24 cellular contexts compared by ENCODE assay signal in the genomic region with DNA sequence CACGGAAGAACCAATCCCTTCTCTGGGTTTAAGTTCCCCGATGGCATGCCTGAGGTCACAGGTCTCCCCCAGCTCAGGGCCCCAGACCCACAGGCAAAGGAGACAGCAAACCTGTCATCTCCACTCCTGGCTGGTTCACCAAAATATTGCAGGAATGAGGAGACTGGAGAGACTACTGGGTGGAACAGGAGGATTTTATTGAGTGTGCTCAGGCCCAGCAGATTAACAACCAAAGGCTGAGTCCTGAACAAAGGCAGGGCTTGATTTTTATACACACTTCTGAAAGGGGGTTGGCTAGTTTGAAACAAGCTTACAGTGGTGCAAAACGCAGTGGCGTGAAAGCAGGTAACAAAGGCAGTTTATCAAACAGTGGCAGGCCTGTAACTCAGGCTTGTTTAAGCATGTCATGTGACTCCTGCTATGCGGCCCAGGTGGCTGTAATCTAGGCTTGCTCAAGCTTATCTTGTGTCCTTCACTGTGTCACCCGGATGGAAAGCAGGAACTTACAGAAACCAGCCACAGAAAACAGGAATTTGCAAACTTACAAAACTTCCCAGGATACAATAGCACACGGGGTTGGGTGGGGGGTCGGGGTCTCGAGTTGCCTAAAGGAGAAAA. TPM values are rescaled to one million over a fixed set of nuclear protein-coding genes. Genes with fewer than 3 reads are reported as not detected.
DNase-seq lines count a peak whose midpoint lies in the region; FAIRE-seq and TF ChIP-seq lines count a peak whose summit lies in the region.
"Had no signal": no experiment of that assay in that cellular context is flagged by ENCODE, and none has a peak within 500 bp of the region (broad histone marks: within the 10 kb centered on the region; RNA-seq: fewer than 3 reads in every experiment).

No MANE protein-coding gene starts in this region.

- H4K91ac ChIP-seq in H1 (replicated peaks; ENCODE audit: insufficient read length, low read length): peak overlapping the region; percentile 5

- TF ChIP-seq EP300 in H1 (IDR thresholded peaks at IDR 0.05; ENCODE audit: borderline replicate concordance in 1 of 2, low read depth in 2 of 2, low read length in 2 of 2): peak in 1 of 2 experiments; percentile 76; a peak in 1 of 3 replicates

- H3K4me1 ChIP-seq in H1 (replicated peaks in 1 of 4; ENCODE audit: control insufficient read depth in 3 of 4, insufficient read depth in 4 of 4, low read length in 3 of 4): peaks cover 0 to 11% (median 6%) of the 10 kb centered on the region in 4 experiments; a peak in 4 of 7 replicates
- no peaks in the 10 kb centered on the region for H3K4me1 ChIP-seq in neural progenitor cell
- no peaks in the 10 kb centered on the region for H3K4me1 ChIP-seq in vagina

- peaks cover 4% of the 10 kb centered on the region for H3K27me3 Mint-ChIP-seq in neural progenitor cell (ENCODE audit: insufficient read depth, low read depth)
- H3K27me3 Mint-ChIP-seq: activated naive CD8-positive, alpha-beta T cell; brain; memory B cell; progenitor cell of endocrine pancreas had no signal

- no peaks in the 10 kb centered on the region for H3K79me1 ChIP-seq in H1 (ENCODE audit: low read depth, low read length)

- WGBS in H1 (ENCODE audit: extremely low coverage in 1 of 2, insufficient coverage in 1 of 2, insufficient read length in 1 of 2, insufficient replicate concordance in 2 of 2, low coverage in 1 of 2, low lambda C conversion rate in 2 of 2, missing lambda C conversion rate in 1 of 2), 2 experiments: 93% methylated on average over 9 of the region's 9 CpGs; no CpG with 5 or more reads in 1 of the 2 experiments

- H3K36me3 ChIP-seq in H1 (ENCODE audit: control insufficient read depth in 2 of 4, insufficient read depth in 4 of 4, low read length in 3 of 4): peaks cover 0 to 18% (median 0%) of the 10 kb centered on the region in 4 experiments; a peak in 3 of 8 replicates
- H3K36me3 ChIP-seq in neural progenitor cell: no peaks in the 10 kb centered on the region
- H3K36me3 ChIP-seq in vagina: no peaks in the 10 kb centered on the region
- H3K36me3 ChIP-seq: tibial artery, WERI-Rb-1 had no signal

- H3K27me3 ChIP-seq in H1 (replicated peaks in 1 of 4; ENCODE audit: control insufficient read depth in 3 of 4, extremely low read depth in 1 of 4, insufficient read depth in 3 of 4, low read length in 3 of 4) (no peaks in the 10 kb centered on the region), neural progenitor cell (no peaks in the 10 kb centered on the region), vagina (no peaks in the 10 kb centered on the region)
- H3K27me3 ChIP-seq: tibial artery had no signal

- CTCF ChIA-PET in H1 (lab: Charles Lee; ENCODE audit: partially characterized antibody): interaction anchor here (0.8 to 1.1 kb wide), 2 partner anchors 10 to 13 kb away, joined by 3 read pairs; no protein-coding TSS in a partner anchor

- H3K4me2 ChIP-seq in H1 (ENCODE audit: insufficient read depth in 1 of 2, low read depth in 2 of 2, low read length in 2 of 2) (no peak overlapping the region), neural progenitor cell (no peak overlapping the region)
- H3K4me2 ChIP-seq: smooth muscle cell had no signal

- H3K79me2 ChIP-seq in H1 (ENCODE audit: control insufficient read depth in 1 of 2, insufficient read depth in 2 of 2, low read length in 2 of 2): no peaks in the 10 kb centered on the region
- H3K79me2 ChIP-seq in neural progenitor cell (ENCODE audit: low read depth): no peaks in the 10 kb centered on the region

- no peak overlapping the region for H3K4ac ChIP-seq in H1 (replicated peaks; ENCODE audit: insufficient read length, low read depth, low read length)

- H3K9me3 ChIP-seq in H1 (ENCODE audit: insufficient read depth in 2 of 2, low read depth in 1 of 2, low read length in 1 of 2) (peaks cover 44 to 57% of the 10 kb centered on the region in 2 experiments), neural progenitor cell (ENCODE audit: low read depth) (peaks cover 17% of the 10 kb centered on the region), vagina (peaks cover 17% of the 10 kb centered on the region)

- no peaks in the 10 kb centered on the region for H3K23me2 ChIP-seq in H1 (ENCODE audit: low read depth, low read length)

- intact Hi-C loops in vagina (cut with DNase I): no loop called here

- H2AK5ac ChIP-seq in H1 (ENCODE audit: low read depth, low read length): no peak overlapping the region

- H3K18ac ChIP-seq in H1 (ENCODE audit: extremely low read depth, low read length): no peak overlapping the region

- H2BK120ac ChIP-seq in H1 (replicated peaks; ENCODE audit: low read depth, low read length): no peak overlapping the region

- no peak overlapping the region for H4K8ac ChIP-seq in H1 (ENCODE audit: extremely low read depth, insufficient read depth, low read length)

- TF ChIP-seq RAD21 in H1 (IDR thresholded peaks at IDR 0.05 in 1 of 2, conservative IDR thresholded peaks at IDR 0.05 in 1 of 2; ENCODE audit: low read depth in 2 of 2, low read length in 2 of 2): no peak

- H3K4me3 Mint-ChIP-seq in neural progenitor cell: no peak overlapping the region
- H3K4me3 Mint-ChIP-seq: activated naive CD8-positive, alpha-beta T cell; activated T-cell treated with anti-CD3 and anti-CD28 coated beads, Interleukin-2, amount 50 U/mL, for 72 hours; brain; memory B cell; natural killer cell treated with Interleukin-12 subunit alpha and Interleukin-12 subunit beta and Interleukin-15 and Interleukin-18, amount 100 ng/mL, for 72 hours; T-helper 1 cell treated with Interleukin-12 subunit alpha and Interleukin-12 subunit beta and Interleukin-4 antibody, amounts not matched to agents 30 μg/mL and 1 μg/mL, for 36 hours had no signal

- H4K20me1 ChIP-seq in H1 (replicated peaks in 1 of 2; ENCODE audit: control insufficient read depth in 1 of 2, insufficient read depth in 2 of 2, low read length in 2 of 2): no peaks in the 10 kb centered on the region
- H4K20me1 ChIP-seq in neural progenitor cell (ENCODE audit: low read depth): no peaks in the 10 kb centered on the region

- H3K9ac ChIP-seq in H1 (replicated peaks in 1 of 4; ENCODE audit: extremely low read depth in 1 of 4, low read depth in 3 of 4, low read length in 3 of 4) (no peak overlapping the region), neural progenitor cell (no peak overlapping the region)

- H3K27ac Mint-ChIP-seq in neural progenitor cell: no peak overlapping the region
- H3K27ac Mint-ChIP-seq: activated naive CD8-positive, alpha-beta T cell; activated T-cell treated with anti-CD3 and anti-CD28 coated beads, Interleukin-2, amount 50 U/mL, for 72 hours; brain; memory B cell; T-helper 1 cell treated with Interleukin-12 subunit alpha and Interleukin-12 subunit beta and Interleukin-4 antibody, amounts not matched to agents 30 μg/mL and 1 μg/mL, for 36 hours had no signal

- no peak overlapping the region for H2BK15ac ChIP-seq in H1 (ENCODE audit: low read length)

- no peaks in the 10 kb centered on the region for H3K4me1 Mint-ChIP-seq in neural progenitor cell
- H3K4me1 Mint-ChIP-seq: brain, memory B cell had no signal

- H3K23ac ChIP-seq in H1 (ENCODE audit: insufficient read length): no peak overlapping the region

- no peak overlapping the region for H2BK5ac ChIP-seq in H1 (ENCODE audit: low read depth, low read length)

- POLR2A ChIA-PET in H1 (lab: Charles Lee; ENCODE audit: partially characterized antibody): no interaction called here

- H2BK12ac ChIP-seq in H1 (ENCODE audit: low read depth, low read length): 0 out of 2 replicates have a peak overlapping the region, but pooled peaks have one; percentile 21

- FAIRE-seq in H1 (lab: Jason Lieb, UNC) (no peak), D721Med (lab: Jason Lieb, UNC) (no peak)

- TF ChIP-seq CTCF in H1 (IDR thresholded peaks at IDR 0.05; ENCODE audit: control extremely low read depth in 1 of 3, insufficient read depth in 1 of 3, low read depth in 1 of 3, low read length in 3 of 3): no peak
- no peak for TF ChIP-seq CTCF in neural progenitor cell (IDR thresholded peaks at IDR 0.05)
- no peak for TF ChIP-seq CTCF in D721Med (IDR thresholded peaks at IDR 0.05; ENCODE audit: insufficient read depth, missing control alignments)
- no peak for TF ChIP-seq CTCF in vagina (IDR thresholded peaks at IDR 0.05)

- H3K56ac ChIP-seq in H1 (replicated peaks; ENCODE audit: insufficient read length, low read depth, low read length): no peak overlapping the region

- peak overlapping the region in 1 of 4 experiments; percentile 41; a peak in 2 of 8 replicates for H3K4me3 ChIP-seq in H1 (ENCODE audit: extremely low read depth in 1 of 4, insufficient read depth in 2 of 4, low read depth in 3 of 4, low read length in 4 of 4)
- H3K4me3 ChIP-seq in neural progenitor cell: no peak overlapping the region
- H3K4me3 ChIP-seq in vagina: no peak overlapping the region
- H3K4me3 ChIP-seq: dorsolateral prefrontal cortex, smooth muscle cell, tibial artery had no signal

- H3K14ac ChIP-seq in H1 (ENCODE audit: insufficient read length): no peak overlapping the region

- no peak overlapping the region for H4K5ac ChIP-seq in H1 (ENCODE audit: insufficient read length, low read depth, low read length)

- DNase-seq in DMS 273 (lab: John Stamatoyannopoulos, UW; ENCODE audit: unreplicated experiment) (peak; percentile 36), DMS 273 treated with DMSO at 0.1 percent for 48 hours (lab: John Stamatoyannopoulos, UW) (no peak), LHCN-M2 (ENCODE audit: low read depth) (peak; percentile 47), H1 (ENCODE audit: low read depth in 1 of 2, low spot score in 2 of 2) (peak in 1 of 2 experiments; percentile 46), neural progenitor cell (ENCODE audit: low spot score) (peak; percentile 3), D721Med (ENCODE audit: insufficient read length, low spot score) (no peak), vagina (ENCODE audit: extremely low spot score in 2 of 2) (no peak), activated gamma-delta T cell treated with Interleukin-2 at 50 U/mL for 16 hours (no peak)
- DNase-seq: activated CD4-positive, alpha-beta T cell treated with anti-CD3 and anti-CD28 coated beads, Interleukin-2, amount 50 U/mL, for 48 hours; activated T-cell treated with anti-CD3 and anti-CD28 coated beads, Interleukin-2, amount 50 U/mL, for 72 hours; dorsolateral prefrontal cortex; head of caudate nucleus; KG1; NK-92 treated with Interleukin-12 subunit alpha and Interleukin-12 subunit beta, amount 100 ng/mL, for 24 hours; tibial artery; WERI-Rb-1 had no signal

- H2AFZ ChIP-seq in H1 (ENCODE audit: low read length): no peak overlapping the region
- H2AFZ ChIP-seq in neural progenitor cell (replicated peaks): no peak overlapping the region

- H3K27ac ChIP-seq in H1 (ENCODE audit: low read depth, low read length): no peak overlapping the region
- H3K27ac ChIP-seq in neural progenitor cell: no peak overlapping the region
- H3K27ac ChIP-seq in vagina: no peak overlapping the region
- H3K27ac ChIP-seq: 22Rv1, dorsolateral prefrontal cortex, tibial artery, WERI-Rb-1 had no signal

- H2BK20ac ChIP-seq in H1 (ENCODE audit: low read length): peak overlapping the region; percentile 67; the same call in 1 of the 2 replicates

- peaks cover 45% of the 10 kb centered on the region for H3K9me3 Mint-ChIP-seq in neural progenitor cell

- TF ChIP-seq POLR2A in H1 (IDR thresholded peaks at IDR 0.05; ENCODE audit: control extremely low read depth in 1 of 2, low read depth in 2 of 2, low read length in 2 of 2): no peak
- TF ChIP-seq POLR2A in vagina (IDR thresholded peaks at IDR 0.05): no peak

- H3F3A ChIP-seq in neural progenitor cell (ENCODE audit: low read depth): no peaks in the 10 kb centered on the region

- no peaks in the 10 kb centered on the region for H3K36me3 Mint-ChIP-seq in neural progenitor cell
- H3K36me3 Mint-ChIP-seq: brain had no signal

RNA-seq across cellular contexts. Expression of gene KCNJ15, which starts 27.4 kb away (rescaled TPM):
- total RNA-seq in LHCN-M2 (2014; rRNA removed) (19.2 and 19.8 TPM in 2 replicates), neural progenitor cell (ENCODE audit: low replicate concordance) (not detected in 2 replicates), vagina (12.3 TPM)
- polyA plus RNA-seq in LHCN-M2 (2012): 10.5 TPM
- total RNA-seq in H1 (2021; fragmentation: NEBNext Ultra II Directional; extraction: Animal tissue kit (Norgen Biotek cat#: 25700)): not detected in 2 replicates
- polyA plus RNA-seq in H1 (2011; rRNA removed): under 0.01 TPM in 1 of 2 replicates, not detected in the other
- polyA plus RNA-seq in H1 (2011; cell fraction: cytosol; rRNA removed): 0.61 TPM
- polyA plus RNA-seq in H1 (2011; cell fraction: nucleus; rRNA removed): not detected
- not detected in 4 replicates for polyA plus RNA-seq in H1 (2012, experiment 1 of 2)
- not detected for polyA plus RNA-seq in H1 (2012, experiment 2 of 2)
- 0.18 TPM for polyA plus RNA-seq in H1 (2013, experiment 1 of 2)
- 0.07 TPM for polyA plus RNA-seq in H1 (2013, experiment 2 of 2)
- polyA minus RNA-seq in H1 (2011; rRNA and poly(A)+ RNA removed): 0.09 and 0.10 TPM in 2 replicates
- not detected for polyA minus RNA-seq in H1 (2011; cell fraction: cytosol; rRNA and poly(A)+ RNA removed)
- polyA minus RNA-seq in H1 (2011; cell fraction: nucleus; rRNA and poly(A)+ RNA removed): 1.4 TPM
- total RNA-seq: natural killer cell treated with Interleukin-12 subunit alpha and Interleukin-12 subunit beta and Interleukin-15 and Interleukin-18, amount 100 ng/mL, for 72 hours had no signal

Comparison
In these comparisons a context has a peak if more than half of its experiments do, and no peak if none do; other contexts are left out.
1. DNase-seq: peak in DMS 273 (single experiment), LHCN-M2 (single experiment) and neural progenitor cell (single experiment); none in DMS 273 treated with DMSO at 0.1 percent for 48 hours (single experiment), D721Med (single experiment), vagina (0 of 2) and activated gamma-delta T cell treated with Interleukin-2 at 50 U/mL for 16 hours (single experiment).
2. RNA of gene KCNJ15, which starts 27.4 kb away (total RNA-seq): 19.2 to 19.8 TPM in LHCN-M2 and 12.3 TPM in vagina (single experiment); not detected in H1 and not detected in neural progenitor cell; every median in the first group is over 10 times any median in the second.